ENCODE assay signal across 8 cellular contexts in the genomic region with DNA sequence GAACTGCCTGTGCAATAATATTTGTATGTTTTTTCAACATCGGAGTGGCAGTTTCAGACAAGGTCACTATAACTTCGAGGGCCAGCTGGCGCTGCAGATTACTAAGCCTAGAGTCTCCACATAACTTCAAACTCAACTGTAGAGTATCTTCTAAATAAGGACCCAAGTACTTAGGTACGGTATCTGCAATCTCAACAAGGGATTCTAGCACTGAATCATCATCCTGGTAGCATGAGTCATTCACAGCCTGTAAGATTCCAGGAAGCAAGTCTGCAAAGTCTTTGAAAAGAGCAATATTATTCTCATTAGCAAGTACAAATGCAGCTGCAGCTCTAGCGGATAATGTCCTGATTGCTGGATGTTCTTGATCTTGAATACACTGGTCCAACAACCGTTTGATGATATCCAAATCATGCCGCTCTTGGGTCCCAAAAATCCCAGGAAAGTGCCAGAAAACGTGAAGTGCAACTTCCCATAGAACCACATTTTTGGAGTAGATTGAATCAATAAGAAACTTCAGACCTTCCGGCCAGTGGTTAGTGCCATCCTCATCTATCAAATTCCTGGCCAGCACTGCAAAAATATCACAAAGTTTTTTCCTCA. TPM values are rescaled to one million over a fixed set of nuclear protein-coding genes. Genes with fewer than 3 reads are reported as not detected.
DNase-seq lines count a peak whose midpoint lies in the region; ATAC-seq and TF ChIP-seq lines count a peak whose summit lies in the region.

No MANE protein-coding gene starts in this region.

- no peaks in the 10 kb centered on the region for H3F3A ChIP-seq in Loucy (ENCODE audit: low read depth)

- no peak for TF ChIP-seq EP300 in suprapubic skin (IDR thresholded peaks at IDR 0.05)

- intact Hi-C loops in CD8-positive, alpha-beta T cell (cut with DNase I, micrococcal nuclease): loop anchor here (1.0 to 5.0 kb wide), 3 partner anchors 7 to 1222 kb away; a partner anchor contains a TSS
- intact Hi-C loops in body of pancreas (cut with DNase I): no loop called here

- peaks cover 32% of the 10 kb centered on the region for H3K4me1 Mint-ChIP-seq in CD8-positive, alpha-beta T cell (ENCODE audit: low read depth)

- no peaks in the 10 kb centered on the region for H3K9me3 ChIP-seq in CD8-positive, alpha-beta T cell (ENCODE audit: low read length)
- H3K9me3 ChIP-seq in Loucy (ENCODE audit: insufficient read depth, low read depth, low read length): no peaks in the 10 kb centered on the region
- H3K9me3 ChIP-seq in body of pancreas: no peaks in the 10 kb centered on the region
- no peaks in the 10 kb centered on the region for H3K9me3 ChIP-seq in suprapubic skin

- no peaks in the 10 kb centered on the region for H3K27me3 Mint-ChIP-seq in CD8-positive, alpha-beta T cell (ENCODE audit: low read depth)

- H3K79me2 ChIP-seq in Loucy (ENCODE audit: insufficient read depth, low read length): peaks cover 56% of the 10 kb centered on the region

- CTCF ChIA-PET in CD8-positive, alpha-beta T cell (lab: Charles Lee): interaction anchor here (1.3 to 2.1 kb wide), 3 partner anchors 8 to 183 kb away, joined by 3 to 9 read pairs (median 5); no protein-coding TSS in a partner anchor

- TF ChIP-seq POLR2A in body of pancreas (IDR thresholded peaks at IDR 0.05) (no peak), suprapubic skin (IDR thresholded peaks at IDR 0.05) (no peak)

- peaks cover 30% of the 10 kb centered on the region for H4K20me1 ChIP-seq in Loucy (ENCODE audit: insufficient read depth, low read length, poor library complexity, severe bottlenecking)

- POLR2A ChIA-PET in CD8-positive, alpha-beta T cell (lab: Charles Lee): interaction anchor here (0.5 to 2.3 kb wide), 11 partner anchors 8 to 767 kb away, joined by 3 to 12 read pairs (median 4); a partner anchor contains a TSS

- H3K27ac ChIP-seq in CD8-positive, alpha-beta T cell (ENCODE audit: low read depth, low read length): peak overlapping the region; percentile 87
- H3K27ac ChIP-seq in body of pancreas: peak overlapping the region; percentile 46 to 82 (median 66)
- peak overlapping the region; percentile 56 for H3K27ac ChIP-seq in layer of hippocampus (ENCODE audit: low read depth, low read length)
- peak overlapping the region; percentile 66 for H3K27ac ChIP-seq in suprapubic skin

- DNase-seq in CD8-positive, alpha-beta T cell: no peak
- peak in 1 of 4 donors; percentile 6 for DNase-seq in body of pancreas
- no peak for DNase-seq in suprapubic skin (ENCODE audit: low spot score in 2 of 2)
- DNase-seq in NCI-H526 (lab: John Stamatoyannopoulos, UW): no peak
- DNase-seq in KG1 (lab: John Stamatoyannopoulos, UW): no peak
- DNase-seq in KBM-7: no peak

- 7 to 14% methylated on average over 9 of the region's 9 CpGs for WGBS in body of pancreas, 2 donors
- 30% methylated on average over 9 of the region's 9 CpGs for WGBS in suprapubic skin

- no peaks in the 10 kb centered on the region for H3K36me3 ChIP-seq in CD8-positive, alpha-beta T cell (ENCODE audit: insufficient read depth, low read length)
- H3K36me3 ChIP-seq in Loucy (ENCODE audit: insufficient read depth, low read length) (no peaks in the 10 kb centered on the region), body of pancreas (replicated peaks in 1 of 2; ENCODE audit: insufficient read depth in 1 of 2, low read depth in 2 of 2) (no peaks in the 10 kb centered on the region), suprapubic skin (peaks cover 9% of the 10 kb centered on the region)

- H3K4me3 ChIP-seq in CD8-positive, alpha-beta T cell (ENCODE audit: low read depth, low read length): peak overlapping the region; percentile 76
- H3K4me3 ChIP-seq in Loucy (ENCODE audit: low read length, poor library complexity, severe bottlenecking): peak overlapping the region; percentile 86
- H3K4me3 ChIP-seq in body of pancreas: peak overlapping the region; percentile 50 to 53
- peak overlapping the region; percentile 52 for H3K4me3 ChIP-seq in suprapubic skin

- H3K9me3 Mint-ChIP-seq in CD8-positive, alpha-beta T cell: peaks cover 24% of the 10 kb centered on the region

- H3K4me3 Mint-ChIP-seq in CD8-positive, alpha-beta T cell: peak overlapping the region; percentile 93

- no peak for TF ChIP-seq CTCF in CD8-positive, alpha-beta T cell (IDR thresholded peaks at IDR 0.05)
- TF ChIP-seq CTCF in Loucy (conservative IDR thresholded peaks at IDR 0.05; ENCODE audit: low read length) (no peak), body of pancreas (IDR thresholded peaks at IDR 0.05) (no peak), suprapubic skin (IDR thresholded peaks at IDR 0.05) (no peak)

- peak overlapping the region; percentile 88 for H2AFZ ChIP-seq in Loucy (ENCODE audit: low read length)

- H3K9ac ChIP-seq in Loucy (ENCODE audit: low read depth, low read length, poor library complexity, severe bottlenecking): peak overlapping the region; percentile 79

- H3K36me3 Mint-ChIP-seq in CD8-positive, alpha-beta T cell: peaks cover 50% of the 10 kb centered on the region

- H3K4me2 ChIP-seq in Loucy (ENCODE audit: low read depth, low read length, poor library complexity, severe bottlenecking): peak overlapping the region; percentile 94

- H3K27ac Mint-ChIP-seq in CD8-positive, alpha-beta T cell: peak overlapping the region; percentile 98

- H3K4me1 ChIP-seq in CD8-positive, alpha-beta T cell (ENCODE audit: insufficient read depth, low read length): peaks cover 12% of the 10 kb centered on the region
- H3K4me1 ChIP-seq in Loucy (ENCODE audit: insufficient read depth, low read length, poor library complexity, severe bottlenecking): peaks cover 40% of the 10 kb centered on the region
- peaks cover 38% of the 10 kb centered on the region for H3K4me1 ChIP-seq in body of pancreas
- peaks cover 36% of the 10 kb centered on the region for H3K4me1 ChIP-seq in suprapubic skin

- ATAC-seq in CD8-positive, alpha-beta T cell: no peak
- peak; percentile 19 for ATAC-seq in body of pancreas

- no peaks in the 10 kb centered on the region for H3K9me2 ChIP-seq in Loucy (replicated peaks; ENCODE audit: low read depth, low read length)

- in situ Hi-C loops in KBM-7 (cut with MboI; ENCODE audit: low pct_unique_long_range_greater_than_20kb, low sequenced_read_pairs): no loop called here

- H3K27me3 ChIP-seq in CD8-positive, alpha-beta T cell (ENCODE audit: insufficient read depth, low read length): no peaks in the 10 kb centered on the region
- H3K27me3 ChIP-seq in Loucy (ENCODE audit: insufficient read depth, low read length, poor library complexity, severe bottlenecking) (no peaks in the 10 kb centered on the region), body of pancreas (no peaks in the 10 kb centered on the region), layer of hippocampus (ENCODE audit: control insufficient read depth, insufficient read depth, low read length) (no peaks in the 10 kb centered on the region), suprapubic skin (no peaks in the 10 kb centered on the region)

RNA-seq across cellular contexts. Expression of a gene that starts 0.7 kb away (rescaled TPM):
- total RNA-seq in CD8-positive, alpha-beta T cell: 10 to 100 TPM; 38.1 to 39.7 TPM
- total RNA-seq in body of pancreas: 10 to 100 TPM in 1 of 2 donors, 1 to 10 TPM in 1; 6.6 to 11.4 TPM
- 10 to 100 TPM; 11.7 to 33.9 (median 16.9) TPM for total RNA-seq in suprapubic skin
